Comparison of ENCODE assay signal across 25 cellular contexts in the genomic region with DNA sequence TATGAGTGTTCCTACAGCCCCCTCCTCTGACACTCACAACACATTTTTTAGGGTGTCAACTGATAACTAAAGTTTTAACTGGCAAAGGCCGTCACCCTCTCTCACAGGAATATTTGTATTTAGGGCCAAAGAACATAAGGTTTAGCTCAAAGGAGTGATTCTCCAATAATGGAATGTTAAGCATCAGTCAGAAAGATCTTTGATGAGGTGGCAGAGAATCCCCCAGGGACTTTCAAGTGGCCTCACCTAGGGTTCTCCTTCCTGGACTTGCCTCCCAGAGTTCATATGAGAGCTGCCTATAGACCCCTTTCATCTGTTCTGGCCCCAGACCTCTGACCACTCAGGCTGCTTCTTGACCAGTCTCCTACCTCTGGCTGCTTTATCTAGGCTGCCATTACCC. TPM values are rescaled to one million over a fixed set of nuclear protein-coding genes. Genes with fewer than 3 reads are reported as not detected.
DNase-seq lines count a peak whose midpoint lies in the region; ATAC-seq, FAIRE-seq and TF ChIP-seq lines count a peak whose summit lies in the region.
"Had no signal": no experiment of that assay in that cellular context is flagged by ENCODE, and none has a peak within 500 bp of the region (broad histone marks: within the 10 kb centered on the region; RNA-seq: fewer than 3 reads in every experiment).

No MANE protein-coding gene starts in this region.

- no peak for ATAC-seq in HG02840 (IDR thresholded peaks at IDR 0.05; ENCODE audit: low FRiP score, unreplicated experiment)
- ATAC-seq: HCT116, K562 had no signal

- no peak overlapping the region for H3K27ac Mint-ChIP-seq in astrocyte (ENCODE audit: unreplicated experiment)
- H3K27ac Mint-ChIP-seq in activated naive CD4-positive, alpha-beta T cell treated with anti-CD3 and anti-CD28 coated beads for 36 hours, result no peak overlapping the region
- H3K27ac Mint-ChIP-seq: CD4-positive, CD25-positive, alpha-beta regulatory T cell had no signal

- H2AFZ ChIP-seq in astrocyte (ENCODE audit: low read depth, low read length), result no peak overlapping the region
- no peak overlapping the region for H2AFZ ChIP-seq in osteoblast (ENCODE audit: low read length)

- intact Hi-C loops in activated naive CD4-positive, alpha-beta T cell treated with anti-CD3 and anti-CD28 coated beads for 36 hours (cut with micrococcal nuclease), result no loop called here
- intact Hi-C loops in left ventricle myocardium inferior (cut with micrococcal nuclease), result loop anchor here (10.0 kb wide), 1 partner anchor 62 kb away; a partner anchor contains a TSS

- TF ChIP-seq CTCF in AG10803 (conservative IDR thresholded peaks at IDR 0.05; ENCODE audit: low read length) (no peak), HEK293 (tag by site-specific recombination; IDR thresholded peaks at IDR 0.05) (no peak), astrocyte (IDR thresholded peaks at IDR 0.05; ENCODE audit: insufficient read depth, low read depth, low read length) (no peak), osteoblast (IDR thresholded peaks at IDR 0.05; ENCODE audit: extremely low read depth, low read depth, low read length) (no peak), left ventricle myocardium inferior (IDR thresholded peaks at IDR 0.05; ENCODE audit: borderline replicate concordance) (no peak)

- 0 out of 2 replicates have a peak, but pooled peaks cover 2% of the 10 kb centered on the region for H3K4me1 ChIP-seq in HEK293 (ENCODE audit: control insufficient read depth, insufficient read depth, low read length)
- peaks cover 3% of the 10 kb centered on the region for H3K4me1 ChIP-seq in astrocyte (ENCODE audit: insufficient read depth, low read length)
- peaks cover 54% of the 10 kb centered on the region for H3K4me1 ChIP-seq in osteoblast (ENCODE audit: insufficient read depth, low read length)
- H3K4me1 ChIP-seq in left ventricle myocardium inferior, result peaks cover 24% of the 10 kb centered on the region
- H3K4me1 ChIP-seq: BE2C had no signal

- H3K27me3 Mint-ChIP-seq in astrocyte (ENCODE audit: low read depth, unreplicated experiment), result peaks cover 55% of the 10 kb centered on the region
- H3K27me3 Mint-ChIP-seq in activated naive CD4-positive, alpha-beta T cell treated with anti-CD3 and anti-CD28 coated beads for 36 hours (ENCODE audit: low read depth), result peaks cover 35% of the 10 kb centered on the region

- no peak overlapping the region for H3K4me3 ChIP-seq in AG10803 (ENCODE audit: low read length)
- H3K4me3 ChIP-seq in HEK293 (ENCODE audit: low read depth, low read length), result no peak overlapping the region
- no peak overlapping the region for H3K4me3 ChIP-seq in astrocyte (ENCODE audit: insufficient read depth, low read depth, low read length)
- no peak overlapping the region for H3K4me3 ChIP-seq in osteoblast (ENCODE audit: insufficient read depth, low read length)
- H3K4me3 ChIP-seq in left ventricle myocardium inferior, result no peak overlapping the region
- H3K4me3 ChIP-seq: K562 had no signal

- H3K27me3 ChIP-seq in astrocyte (ENCODE audit: insufficient read depth, low read length) (no peaks in the 10 kb centered on the region), osteoblast (ENCODE audit: insufficient read depth, low read length) (no peaks in the 10 kb centered on the region), left ventricle myocardium inferior (ENCODE audit: low read depth) (peaks cover 24% of the 10 kb centered on the region)

- H3K9ac ChIP-seq in astrocyte (ENCODE audit: low read length), result no peak overlapping the region

- peak; percentile 69 for FAIRE-seq in astrocyte (lab: Jason Lieb, UNC)
- FAIRE-seq: G401.6, GM12892, GM18507, K562 had no signal

- H3K4me2 ChIP-seq in astrocyte (ENCODE audit: low read length), result no peak overlapping the region
- peak overlapping the region; percentile 16 for H3K4me2 ChIP-seq in osteoblast (ENCODE audit: insufficient read depth, low read length)

- H3K79me2 ChIP-seq in astrocyte (ENCODE audit: insufficient read depth, low read length), result no peaks in the 10 kb centered on the region
- H3K79me2 ChIP-seq in osteoblast (ENCODE audit: insufficient read depth, low read length), result no peaks in the 10 kb centered on the region

- H3K36me3 ChIP-seq in HEK293 (ENCODE audit: control insufficient read depth in 2 of 2, insufficient read depth in 1 of 2, low read length in 2 of 2) (no peaks in the 10 kb centered on the region), astrocyte (ENCODE audit: insufficient read depth, low read length) (no peaks in the 10 kb centered on the region), osteoblast (ENCODE audit: insufficient read depth, low read length) (no peaks in the 10 kb centered on the region), left ventricle myocardium inferior (no peaks in the 10 kb centered on the region)
- H3K36me3 ChIP-seq: BE2C had no signal

- H3K36me3 Mint-ChIP-seq in astrocyte (ENCODE audit: low read depth, unreplicated experiment), result peaks cover 1% of the 10 kb centered on the region
- no peaks in the 10 kb centered on the region for H3K36me3 Mint-ChIP-seq in activated naive CD4-positive, alpha-beta T cell treated with anti-CD3 and anti-CD28 coated beads for 36 hours (ENCODE audit: low read depth)
- H3K36me3 Mint-ChIP-seq: CD8-positive, alpha-beta memory T cell had no signal

- H3K9me3 ChIP-seq in HEK293 (ENCODE audit: control insufficient read depth, insufficient read depth, low read depth, low read length), result no peaks in the 10 kb centered on the region
- H3K9me3 ChIP-seq in astrocyte (ENCODE audit: insufficient read depth, low read depth, low read length), result no peaks in the 10 kb centered on the region
- no peaks in the 10 kb centered on the region for H3K9me3 ChIP-seq in osteoblast (ENCODE audit: low read depth, low read length)
- no peaks in the 10 kb centered on the region for H3K9me3 ChIP-seq in left ventricle myocardium inferior (replicated peaks)
- H3K9me3 ChIP-seq: BE2C had no signal

- H3K4me1 Mint-ChIP-seq in astrocyte (ENCODE audit: low read depth, unreplicated experiment), result no peaks in the 10 kb centered on the region
- H3K4me1 Mint-ChIP-seq in activated naive CD4-positive, alpha-beta T cell treated with anti-CD3 and anti-CD28 coated beads for 36 hours (ENCODE audit: low read depth), result no peaks in the 10 kb centered on the region
- H3K4me1 Mint-ChIP-seq: CD8-positive, alpha-beta memory T cell had no signal

- H3K27ac ChIP-seq in HEK293 (ENCODE audit: extremely low read depth, low read depth, low read length), result no peak overlapping the region
- no peak overlapping the region for H3K27ac ChIP-seq in astrocyte (ENCODE audit: low read depth, low read length)
- peak overlapping the region; percentile 59 for H3K27ac ChIP-seq in osteoblast (ENCODE audit: low read depth, low read length)
- no peak overlapping the region for H3K27ac ChIP-seq in left ventricle myocardium inferior (replicated peaks)
- H3K27ac ChIP-seq: HL-60 had no signal

- POLR2A ChIA-PET in HEK293 (lab: Yijun Ruan, JAX), result interaction anchor here (0.6 kb wide), 1 partner anchor 779 kb away, joined by 4 read pairs; no protein-coding TSS in a partner anchor

- no peaks in the 10 kb centered on the region for H3K9me3 Mint-ChIP-seq in astrocyte (ENCODE audit: unreplicated experiment)
- no peaks in the 10 kb centered on the region for H3K9me3 Mint-ChIP-seq in activated naive CD4-positive, alpha-beta T cell treated with anti-CD3 and anti-CD28 coated beads for 36 hours
- H3K9me3 Mint-ChIP-seq: CD8-positive, alpha-beta memory T cell had no signal

- peak; percentile 72 for DNase-seq in AG10803 (ENCODE audit: low read depth)
- no peak for DNase-seq in astrocyte (ENCODE audit: low read depth)
- DNase-seq in osteoblast (ENCODE audit: insufficient read length, low spot score, missing footprints), result peak; percentile 84
- DNase-seq in activated naive CD4-positive, alpha-beta T cell treated with anti-CD3 and anti-CD28 coated beads for 36 hours, result no peak
- no peak for DNase-seq in left ventricle myocardium inferior
- DNase-seq in NOMO-1 treated with dmso at 0.1 percent for 144 hours (lab: John Stamatoyannopoulos, UW; ENCODE audit: unreplicated experiment), result no peak
- DNase-seq: 8988T; BE2C; C1 segment of cervical spinal cord; CD4-positive, CD25-positive, alpha-beta regulatory T cell; CD8-positive, alpha-beta memory T cell; COR-L47; DMS 273 treated with DMSO at 0.1 percent for 48 hours; DMS53; DND-41; GOT3; H7 had no signal

- CTCF ChIA-PET in HEK293 (lab: Yijun Ruan, JAX), result interaction anchor here (0.6 to 16.5 kb wide), 24 partner anchors 9 to 314 kb away, joined by 3 to 209 read pairs (median 6); a partner anchor contains a TSS
- CTCF ChIA-PET in activated naive CD4-positive, alpha-beta T cell treated with anti-CD3 and anti-CD28 coated beads for 36 hours (lab: Charles Lee), result interaction anchor here (0.6 to 9.6 kb wide), 15 partner anchors 11 to 295 kb away, joined by 3 to 99 read pairs (median 4); no protein-coding TSS in a partner anchor

- H4K20me1 ChIP-seq in astrocyte (ENCODE audit: insufficient read depth, low read length), result no peaks in the 10 kb centered on the region
- H4K20me1 ChIP-seq in osteoblast (ENCODE audit: insufficient read depth, low read length), result no peaks in the 10 kb centered on the region

- H3K4me3 Mint-ChIP-seq in astrocyte (ENCODE audit: unreplicated experiment), result no peak overlapping the region
- H3K4me3 Mint-ChIP-seq in activated naive CD4-positive, alpha-beta T cell treated with anti-CD3 and anti-CD28 coated beads for 36 hours, result no peak overlapping the region
- H3K4me3 Mint-ChIP-seq: CD4-positive, CD25-positive, alpha-beta regulatory T cell; CD8-positive, alpha-beta memory T cell had no signal

TF ChIP-seq in HEK293, 187 proteins besides CTCF, POLR2A, EP300 and RAD21:
- no peak for TF ChIP-seq ZNF335 (tag by site-specific recombination; conservative IDR thresholded peaks at IDR 0.05)
- 0 out of 2 replicates have a peak, but pooled peaks have one; percentile 37 for TF ChIP-seq GLIS1 (tag by site-specific recombination; IDR thresholded peaks at IDR 0.05)

RNA-seq across cellular contexts. Expression of a gene that starts 7.4 kb away (rescaled TPM):
- total RNA-seq in astrocyte (8.5 and 10.1 TPM in 2 replicates), osteoblast (30.4 and 62.5 TPM in 2 replicates), left ventricle myocardium inferior (8.8 TPM)
- total RNA-seq in activated naive CD4-positive, alpha-beta T cell treated with anti-CD3 and anti-CD28 coated beads for 36 hours, result not detected
- total RNA-seq: CD4-positive, CD25-positive, alpha-beta regulatory T cell; K562 had no signal

RNA-seq across cellular contexts. Expression of a gene that starts 53.2 kb away (rescaled TPM):
- 12.7 and 13.5 TPM in 2 replicates for total RNA-seq in astrocyte
- 19.9 and 22.7 TPM in 2 replicates for total RNA-seq in osteoblast
- total RNA-seq in activated naive CD4-positive, alpha-beta T cell treated with anti-CD3 and anti-CD28 coated beads for 36 hours, result 10 to 100 TPM; 32.4 to 38.2 TPM
- 38.7 TPM for total RNA-seq in left ventricle myocardium inferior

Comparison
In these comparisons a context has a peak if more than half of its experiments do, and no peak if none do; other contexts are left out.
1. DNase-seq: peak in AG10803 (single experiment) and osteoblast (single experiment); none in astrocyte (single experiment), activated naive CD4-positive, alpha-beta T cell treated with anti-CD3 and anti-CD28 coated beads for 36 hours (single experiment), left ventricle myocardium inferior (single experiment) and NOMO-1 treated with dmso at 0.1 percent for 144 hours (single experiment).